Comparison of ENCODE assay signal across 9 cellular contexts in genomic region chr2:173264603-173265366, GRCh38.
DNase-seq lines count a peak whose midpoint lies in the region; ATAC-seq and TF ChIP-seq lines count a peak whose summit lies in the region.
"Had no signal": no experiment of that assay in that cellular context is flagged by ENCODE, and none has a peak within 500 bp of the region (broad histone marks: within the 10 kb centered on the region; RNA-seq: fewer than 3 reads in every experiment).

No MANE protein-coding gene starts in this region.

- H3K4me3 Mint-ChIP-seq in activated CD4-positive, alpha-beta memory T cell treated with anti-CD3 and anti-CD28 coated beads, Interleukin-2, amount 10 ng/mL, durations not matched to agents 7 days and 5 days: no peak overlapping the region
- H3K4me3 Mint-ChIP-seq in natural killer cell: peak overlapping the region; percentile 51

- peak overlapping the region; percentile 40 for H3K27ac Mint-ChIP-seq in activated CD4-positive, alpha-beta memory T cell treated with anti-CD3 and anti-CD28 coated beads, Interleukin-2, amount 10 ng/mL, durations not matched to agents 7 days and 5 days
- peak overlapping the region in 1 of 2 donors; percentile 83 for H3K27ac Mint-ChIP-seq in natural killer cell

- H3K4me3 ChIP-seq in GM06990 (replicated peaks; ENCODE audit: low read depth, low read length): no peak overlapping the region
- no peak overlapping the region for H3K4me3 ChIP-seq in uterus
- H3K4me3 ChIP-seq: psoas muscle had no signal

- peaks cover 12% of the 10 kb centered on the region for H3K4me1 Mint-ChIP-seq in activated CD4-positive, alpha-beta memory T cell treated with anti-CD3 and anti-CD28 coated beads, Interleukin-2, amount 10 ng/mL, durations not matched to agents 7 days and 5 days
- H3K4me1 Mint-ChIP-seq in natural killer cell: peaks cover 10 to 16% of the 10 kb centered on the region in 2 donors

- CTCF ChIA-PET in activated CD4-positive, alpha-beta memory T cell treated with anti-CD3 and anti-CD28 coated beads, Interleukin-2, amount 10 ng/mL, durations not matched to agents 7 days and 5 days (lab: Charles Lee): interaction anchor here (0.6 kb wide), 1 partner anchor 415 kb away, joined by 4 read pairs; no protein-coding TSS in a partner anchor

- peak; percentile 47 for DNase-seq in GM06990 (ENCODE audit: extremely low read depth, insufficient read length)
- peak; percentile 29 for DNase-seq in activated CD4-positive, alpha-beta memory T cell treated with anti-CD3 and anti-CD28 coated beads, Interleukin-2, amount 10 ng/mL, durations not matched to agents 7 days and 5 days
- no peak for DNase-seq in natural killer cell
- no peak for DNase-seq in NCI-H1417 treated with DMSO at 0.1 percent for 48 hours (lab: John Stamatoyannopoulos, UW)
- DNase-seq in uterus: no peak
- no peak for DNase-seq in NCI-H69 (lab: John Stamatoyannopoulos, UW)
- DNase-seq: psoas muscle had no signal

- no peaks in the 10 kb centered on the region for H3K9me3 Mint-ChIP-seq in activated CD4-positive, alpha-beta memory T cell treated with anti-CD3 and anti-CD28 coated beads, Interleukin-2, amount 10 ng/mL, durations not matched to agents 7 days and 5 days
- H3K9me3 Mint-ChIP-seq in natural killer cell: no peaks in the 10 kb centered on the region

- POLR2A ChIA-PET in activated CD4-positive, alpha-beta memory T cell treated with anti-CD3 and anti-CD28 coated beads, Interleukin-2, amount 10 ng/mL, durations not matched to agents 7 days and 5 days (lab: Charles Lee): interaction anchor here (0.6 kb wide), 1 partner anchor 687 kb away, joined by 3 read pairs; no protein-coding TSS in a partner anchor

- peaks cover 17% of the 10 kb centered on the region for H3K36me3 Mint-ChIP-seq in activated CD4-positive, alpha-beta memory T cell treated with anti-CD3 and anti-CD28 coated beads, Interleukin-2, amount 10 ng/mL, durations not matched to agents 7 days and 5 days (ENCODE audit: low read depth)
- H3K36me3 Mint-ChIP-seq in natural killer cell: no peaks in the 10 kb centered on the region

- peak; percentile 97 for ATAC-seq in GM19455 (IDR thresholded peaks at IDR 0.05; ENCODE audit: unreplicated experiment)
- ATAC-seq in HG03378 (IDR thresholded peaks at IDR 0.05; ENCODE audit: unreplicated experiment): peak; percentile 94
- ATAC-seq in natural killer cell: peak; percentile 85 to 91 (median 88)

- no peaks in the 10 kb centered on the region for H3K9me3 ChIP-seq in uterus
- H3K9me3 ChIP-seq: psoas muscle had no signal

- TF ChIP-seq CTCF in GM06990 (IDR thresholded peaks at IDR 0.05; ENCODE audit: insufficient read depth, low read length, poor library complexity, severe bottlenecking): no peak
- no peak for TF ChIP-seq CTCF in natural killer cell (IDR thresholded peaks at IDR 0.05)
- TF ChIP-seq CTCF in uterus (IDR thresholded peaks at IDR 0.05): no peak

- H3K27ac ChIP-seq in uterus: no peak overlapping the region
- H3K27ac ChIP-seq: psoas muscle had no signal

- H3K27me3 ChIP-seq in GM06990 (replicated peaks; ENCODE audit: control insufficient read depth, insufficient read depth, low read length) (no peaks in the 10 kb centered on the region), uterus (no peaks in the 10 kb centered on the region)

- intact Hi-C loops in natural killer cell (cut with micrococcal nuclease) (no loop called here), uterus (cut with DNase I; ENCODE audit: low total_unique reads) (no loop called here)

- H3K4me1 ChIP-seq in uterus: no peaks in the 10 kb centered on the region
- H3K4me1 ChIP-seq: psoas muscle had no signal

- peaks cover 2% of the 10 kb centered on the region for H3K27me3 Mint-ChIP-seq in activated CD4-positive, alpha-beta memory T cell treated with anti-CD3 and anti-CD28 coated beads, Interleukin-2, amount 10 ng/mL, durations not matched to agents 7 days and 5 days
- no peaks in the 10 kb centered on the region for H3K27me3 Mint-ChIP-seq in natural killer cell (ENCODE audit: low read depth in 2 of 2)

- TF ChIP-seq POLR2A in uterus (IDR thresholded peaks at IDR 0.05): no peak

- no peaks in the 10 kb centered on the region; the same call in none of the 2 replicates for H3K36me3 ChIP-seq in GM06990 (ENCODE audit: control insufficient read depth, insufficient read depth, low read length)
- no peaks in the 10 kb centered on the region for H3K36me3 ChIP-seq in uterus

Comparison
In these comparisons a context has a peak if more than half of its experiments do, and no peak if none do; other contexts are left out.
1. DNase-seq: peak in GM06990 (single experiment) and activated CD4-positive, alpha-beta memory T cell treated with anti-CD3 and anti-CD28 coated beads, Interleukin-2, amount 10 ng/mL, durations not matched to agents 7 days and 5 days (single experiment); none in natural killer cell (single experiment), NCI-H1417 treated with DMSO at 0.1 percent for 48 hours (single experiment), uterus (0 of 2) and NCI-H69 (single experiment).
2. Peak in every context shown above with its lines, with median percentiles within 50 percentile points of each other: ATAC-seq.